Comparison of ENCODE assay signal across 1 cellular context in genomic region chr9:99266136-99267023, GRCh38.
TF ChIP-seq lines count a peak whose summit lies in the region.

No MANE protein-coding gene starts in this region.

TF ChIP-seq in HepG2, 621 proteins besides CTCF, POLR2A, EP300 and RAD21 (continued from another document and continues in another):
- no peak for TF ChIP-seq ZFP82 (CRISPR knock-in tag; IDR thresholded peaks at IDR 0.05; ENCODE audit: borderline replicate concordance)
- TF ChIP-seq MTF1 (CRISPR knock-in tag; IDR thresholded peaks at IDR 0.05), result no peak
- TF ChIP-seq PCBP1 (IDR thresholded peaks at IDR 0.05; ENCODE audit: borderline replicate concordance, low read depth, low read length), result no peak
- peak; percentile 59; the same call in 1 of the 2 replicates for TF ChIP-seq RCOR2 (CRISPR knock-in tag; IDR thresholded peaks at IDR 0.05)
- peak; percentile 43; the same call in 1 of the 2 replicates for TF ChIP-seq ZNF788 (CRISPR knock-in tag; IDR thresholded peaks at IDR 0.05; ENCODE audit: borderline replicate concordance)
- peak; percentile 49 to 51; a peak in 2 of 4 replicates for TF ChIP-seq HMGXB4 (CRISPR knock-in tag; IDR thresholded peaks at IDR 0.05; ENCODE audit: borderline replicate concordance in 1 of 2, low read depth in 1 of 2)
- TF ChIP-seq HNF4G (IDR thresholded peaks at IDR 0.05; ENCODE audit: borderline replicate concordance, low read depth, low read length), result peak; percentile 70; the same call in 1 of the 2 replicates
- peak; percentile 25; the same call in 1 of the 2 replicates for TF ChIP-seq HNF4G (CRISPR knock-in tag; IDR thresholded peaks at IDR 0.05; ENCODE audit: borderline replicate concordance, low read depth)
- peak; percentile 86 for TF ChIP-seq RXRA (CRISPR knock-in tag; IDR thresholded peaks at IDR 0.05)
- TF ChIP-seq ZBTB2 (CRISPR knock-in tag; IDR thresholded peaks at IDR 0.05; ENCODE audit: low read depth), result no peak
- peak; percentile 51 for TF ChIP-seq ZNF687 (CRISPR knock-in tag; IDR thresholded peaks at IDR 0.05)
- TF ChIP-seq ZBED4 (CRISPR knock-in tag; IDR thresholded peaks at IDR 0.05; ENCODE audit: borderline replicate concordance), result 0 out of 2 replicates have a peak, but pooled peaks have one; percentile 51
- no peak for TF ChIP-seq ZNF780A (CRISPR knock-in tag; IDR thresholded peaks at IDR 0.05)
- TF ChIP-seq LCORL (IDR thresholded peaks at IDR 0.05), result no peak
- TF ChIP-seq LCORL (CRISPR knock-in tag; IDR thresholded peaks at IDR 0.05), result 0 out of 2 replicates have a peak, but pooled peaks have one; percentile 20
- no peak for TF ChIP-seq ZNF550 (CRISPR knock-in tag; IDR thresholded peaks at IDR 0.05; ENCODE audit: borderline replicate concordance)
- peak; percentile 89 for TF ChIP-seq SALL1 (CRISPR knock-in tag; IDR thresholded peaks at IDR 0.05)
- TF ChIP-seq CREM (IDR thresholded peaks at IDR 0.05), result peak; percentile 57; the same call in 1 of the 2 replicates
- no peak for TF ChIP-seq CREM (CRISPR knock-in tag; IDR thresholded peaks at IDR 0.05)
- no peak for TF ChIP-seq ZNF747 (CRISPR knock-in tag; IDR thresholded peaks at IDR 0.05; ENCODE audit: borderline replicate concordance)
- TF ChIP-seq ZNF20 (CRISPR knock-in tag; IDR thresholded peaks at IDR 0.05), result no peak
- TF ChIP-seq ZNF7 (CRISPR knock-in tag; IDR thresholded peaks at IDR 0.05), result no peak
- TF ChIP-seq ZNF256 (CRISPR knock-in tag; conservative IDR thresholded peaks at IDR 0.05), result no peak
- peak; percentile 82 for TF ChIP-seq ERF (CRISPR knock-in tag; IDR thresholded peaks at IDR 0.05)
- no peak for TF ChIP-seq ADNP (CRISPR knock-in tag; IDR thresholded peaks at IDR 0.05)
- peak; percentile 75 for TF ChIP-seq ZNF335 (CRISPR knock-in tag; IDR thresholded peaks at IDR 0.05)
- no peak for TF ChIP-seq AKAP8 (CRISPR knock-in tag; IDR thresholded peaks at IDR 0.05)
- TF ChIP-seq ZKSCAN1 (IDR thresholded peaks at IDR 0.05; ENCODE audit: low read length), result no peak
- TF ChIP-seq ZNF644 (CRISPR knock-in tag; IDR thresholded peaks at IDR 0.05; ENCODE audit: low read depth), result 0 out of 2 replicates have a peak, but pooled peaks have one; percentile 32
- TF ChIP-seq BCLAF1 (IDR thresholded peaks at IDR 0.05), result no peak
- no peak for TF ChIP-seq ZBTB21 (CRISPR knock-in tag; IDR thresholded peaks at IDR 0.05)
- no peak for TF ChIP-seq HNF1A (IDR thresholded peaks at IDR 0.05; ENCODE audit: low read depth)
- no peak for TF ChIP-seq HNF1A (CRISPR knock-in tag; IDR thresholded peaks at IDR 0.05; ENCODE audit: borderline replicate concordance)
- TF ChIP-seq ZGPAT (CRISPR knock-in tag; IDR thresholded peaks at IDR 0.05), result 0 out of 2 replicates have a peak, but pooled peaks have one; percentile 51
- 0 out of 2 replicates have a peak, but pooled peaks have one; percentile 17 for TF ChIP-seq ZNF281 (CRISPR knock-in tag; IDR thresholded peaks at IDR 0.05; ENCODE audit: borderline replicate concordance)
